Comparison of ENCODE assay signal across 28 cellular contexts in genomic region chr14:51478241-51478640, GRCh38.
"Had no signal": no experiment of that assay in that cellular context is flagged by ENCODE, and none has a peak within 500 bp of the region (broad histone marks: within the 10 kb centered on the region; RNA-seq: fewer than 3 reads in every experiment).

No MANE protein-coding gene starts in this region.

- H3K36me3 ChIP-seq: heart left ventricle, left lung, lower lobe of right lung, right atrium auricular region, transverse colon, WERI-Rb-1 had no signal

- H3K4me3 ChIP-seq: heart left ventricle, left lung, lower lobe of right lung, right atrium auricular region, smooth muscle cell, transverse colon had no signal

- ATAC-seq: activated CD4-positive, CD25-positive, alpha-beta regulatory T cell treated with anti-CD3 and anti-CD28 coated beads, Interleukin-2, amount 50 U/mL, for 24 hours; esophagus mucosa; foreskin keratinocyte; heart left ventricle; left lung; lower lobe of right lung; natural killer cell treated with Interleukin-12 subunit alpha and Interleukin-12 subunit beta and Interleukin-15 and Interleukin-18, amount 100 ng/mL, for 72 hours; stimulated activated memory B cell treated with anti-CD40 and anti-IgM and Interleukin-4, amounts not matched to agents 10 μg/mL and 1 μg/mL and 100 μg/mL, for 72 hours; stimulated activated naive CD8-positive, alpha-beta T cell treated with anti-CD3 and anti-CD28 coated beads, Interleukin-15, amount 100 ng/mL, for 72 hours had no signal

- H3K9me3 ChIP-seq: heart left ventricle, left lung, lower lobe of right lung, right atrium auricular region, transverse colon had no signal

- H3K4me2 ChIP-seq: smooth muscle cell had no signal

- H3K27me3 ChIP-seq: foreskin keratinocyte, left lung, right atrium auricular region, transverse colon had no signal

- H3K4me1 ChIP-seq: left lung had no signal

- DNase-seq: activated CD4-positive, alpha-beta T cell treated with anti-CD3 and anti-CD28 coated beads for 48 hours; activated CD4-positive, alpha-beta T cell treated with anti-CD3 and anti-CD28 coated beads, Interleukin-2, amount 50 U/mL, for 48 hours; activated CD8-positive, alpha-beta memory T cell treated with anti-CD3 and anti-CD28 coated beads, Interleukin-2, amount 50 U/mL, for 4 hours; activated gamma-delta T cell; activated naive CD4-positive, alpha-beta T cell treated with anti-CD3 and anti-CD28 coated beads, Interleukin-2, amount 50 U/mL, for 16 hours; activated T-cell treated with anti-CD3 and anti-CD28 coated beads, Interleukin-2, amount 50 U/mL, for 1 hour; amygdala; central memory CD4-positive, alpha-beta T cell; endodermal cell; foreskin keratinocyte; heart left ventricle; kidney glomerular epithelial cell; left lung; lower lobe of right lung; mesendoderm; stimulated activated CD4-positive, alpha-beta T cell treated with anti-CD3 and anti-CD28 coated beads, Interleukin-1b, Interleukin-23, amount 100 ng/mL, for 48 hours; stimulated activated CD4-positive, alpha-beta T cell treated with anti-CD3 and anti-CD28 coated beads, Interleukin-4, amount 100 ng/mL, for 4 hours; stimulated activated CD8-positive, alpha-beta memory T cell treated with anti-CD3 and anti-CD28 coated beads, Interleukin-4, amount 100 ng/mL, for 48 hours; stimulated activated naive CD8-positive, alpha-beta T cell treated with anti-CD3 and anti-CD28 coated beads, Interleukin-15, amount 100 ng/mL, for 72 hours; T-helper 9 cell; transverse colon; WERI-Rb-1 had no signal

- H3K27ac ChIP-seq: foreskin keratinocyte, heart left ventricle, left lung, lower lobe of right lung, right atrium auricular region, transverse colon, WERI-Rb-1 had no signal
